15 cellular contexts compared by ENCODE assay signal in the genomic region with DNA sequence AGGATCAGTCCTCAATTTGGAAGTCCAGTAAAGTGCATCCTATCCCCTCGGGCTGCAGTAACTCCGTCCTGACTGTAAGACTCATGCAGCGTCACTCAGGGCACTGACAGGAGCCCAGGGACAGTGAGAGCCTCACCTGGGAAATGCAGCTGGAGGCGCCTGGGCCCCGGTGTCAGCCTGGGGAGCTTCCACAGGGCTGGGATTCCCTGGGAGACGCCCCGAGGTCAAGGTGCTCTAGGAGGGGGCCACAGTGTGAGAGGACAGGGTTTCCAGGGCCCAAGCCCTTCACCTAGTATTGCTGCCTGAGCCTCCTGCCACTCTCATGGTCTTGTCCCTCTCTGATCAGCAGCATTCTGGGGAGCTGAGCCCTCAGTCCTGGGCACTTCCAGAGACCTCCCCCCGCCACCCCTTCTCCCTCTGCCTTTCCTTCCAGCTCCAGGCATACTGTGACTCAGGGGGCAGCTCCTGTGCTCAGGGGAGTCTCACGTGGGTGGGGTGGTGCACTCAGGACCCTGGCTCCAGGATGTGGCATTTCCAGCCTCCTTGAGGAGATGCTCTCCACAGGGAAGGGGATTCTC.
DNase-seq lines count a peak whose midpoint lies in the region; ATAC-seq, FAIRE-seq and TF ChIP-seq lines count a peak whose summit lies in the region.
"Had no signal": no experiment of that assay in that cellular context is flagged by ENCODE, and none has a peak within 500 bp of the region (broad histone marks: within the 10 kb centered on the region; RNA-seq: fewer than 3 reads in every experiment).

No MANE protein-coding gene starts in this region.

- ATAC-seq in GM23338 (no peak; the same call in 2 of the 3 replicates), K562 (peak; percentile 50), HG03025 (IDR thresholded peaks at IDR 0.05; ENCODE audit: low FRiP score, unreplicated experiment) (no peak), HG03095 (IDR thresholded peaks at IDR 0.05; ENCODE audit: unreplicated experiment) (no peak)
- no peak for ATAC-seq in naive thymus-derived CD4-positive, alpha-beta T cell
- ATAC-seq: body of pancreas had no signal

- CTCF ChIA-PET in activated CD4-positive, alpha-beta memory T cell treated with anti-CD3 and anti-CD28 coated beads, Interleukin-2, amount 10 ng/mL, durations not matched to agents 7 days and 5 days (lab: Charles Lee): interaction anchor here (0.6 to 6.2 kb wide), 30 partner anchors 8 to 339 kb away, joined by 3 to 80 read pairs (median 4); no protein-coding TSS in a partner anchor
- CTCF ChIA-PET in activated CD4-positive, alpha-beta memory T cell treated with anti-CD3 and anti-CD28 coated beads for 36 hours (lab: Charles Lee): interaction anchor here (0.6 to 6.7 kb wide), 32 partner anchors 8 to 695 kb away, joined by 3 to 59 read pairs (median 4); no protein-coding TSS in a partner anchor
- CTCF ChIA-PET in K562 (lab: Yijun Ruan, JAX; ENCODE audit: low intra/inter-chr PET ratio): interaction anchor here (0.6 to 6.2 kb wide), 13 partner anchors 14 to 581 kb away, joined by 3 to 69 read pairs (median 7); no protein-coding TSS in a partner anchor
- CTCF ChIA-PET in naive thymus-derived CD4-positive, alpha-beta T cell (lab: Charles Lee): interaction anchor here (0.6 to 7.7 kb wide), 15 partner anchors 11 to 167 kb away, joined by 3 to 155 read pairs (median 5); no protein-coding TSS in a partner anchor

- TF ChIP-seq EP300 in K562 (IDR thresholded peaks at IDR 0.05; ENCODE audit: low read length): no peak

- no peaks in the 10 kb centered on the region for H3K4me1 ChIP-seq in GM23338 (ENCODE audit: insufficient read depth)
- H3K4me1 ChIP-seq in K562 (replicated peaks in 1 of 2; ENCODE audit: control insufficient read depth in 2 of 2, insufficient read depth in 2 of 2, low read length in 2 of 2): peaks cover 0 to 3% of the 10 kb centered on the region in 2 experiments; a peak in 1 of 5 replicates
- H3K4me1 ChIP-seq in naive thymus-derived CD4-positive, alpha-beta T cell (ENCODE audit: control insufficient read depth in 2 of 2, insufficient read depth in 2 of 2, low read length in 2 of 2): peaks cover 10 to 62% of the 10 kb centered on the region in 2 donors

- no peak overlapping the region for H3K4me2 ChIP-seq in GM23338
- no peak overlapping the region for H3K4me2 ChIP-seq in K562 (ENCODE audit: insufficient read depth, low read length)
- H3K4me2 ChIP-seq: PC-9 had no signal

- BruUV-seq in K562 (replicated peaks; lab: Mats Ljungman, UMichigan): no TSS peak

- H3F3A ChIP-seq in GM23338 (replicated peaks; ENCODE audit: low read depth): no peaks in the 10 kb centered on the region

- H3K27me3 Mint-ChIP-seq in activated CD4-positive, alpha-beta memory T cell treated with anti-CD3 and anti-CD28 coated beads, Interleukin-2, amount 10 ng/mL, durations not matched to agents 7 days and 5 days: peaks cover 13% of the 10 kb centered on the region
- H3K27me3 Mint-ChIP-seq in activated CD4-positive, alpha-beta memory T cell treated with anti-CD3 and anti-CD28 coated beads for 36 hours: no peaks in the 10 kb centered on the region
- H3K27me3 Mint-ChIP-seq in GM23338 (ENCODE audit: insufficient read depth, low read depth, poor library complexity): peaks cover 35% of the 10 kb centered on the region
- peaks cover 0 to 12% (median 0%) of the 10 kb centered on the region in 5 donors for H3K27me3 Mint-ChIP-seq in naive thymus-derived CD4-positive, alpha-beta T cell

- H2AFZ ChIP-seq in GM23338: no peak overlapping the region
- H2AFZ ChIP-seq in K562 (ENCODE audit: low read depth, low read length): no peak overlapping the region
- H2AFZ ChIP-seq: PC-9 had no signal

- no peaks in the 10 kb centered on the region for H3K9me2 ChIP-seq in GM23338 (ENCODE audit: insufficient read depth)

- H3K9me1 ChIP-seq in K562 (ENCODE audit: control insufficient read depth, insufficient read depth, low read length): peaks cover 6% of the 10 kb centered on the region

- DNase-seq in activated CD4-positive, alpha-beta memory T cell treated with anti-CD3 and anti-CD28 coated beads, Interleukin-2, amount 10 ng/mL, durations not matched to agents 7 days and 5 days: no peak
- DNase-seq in activated CD4-positive, alpha-beta memory T cell treated with anti-CD3 and anti-CD28 coated beads for 36 hours: no peak
- no peak for DNase-seq in GM23338 (ENCODE audit: low spot score)
- DNase-seq in K562 (ENCODE audit: extremely low read depth in 1 of 4, low spot score in 3 of 4): peak in 1 of 4 experiments; percentile 50
- DNase-seq in naive thymus-derived CD4-positive, alpha-beta T cell: no peak
- DNase-seq in CD1c-positive myeloid dendritic cell (ENCODE audit: extremely low spot score): no peak
- DNase-seq: GF-D8, T1000 had no signal

- peaks cover 42% of the 10 kb centered on the region for H3K4me1 Mint-ChIP-seq in activated CD4-positive, alpha-beta memory T cell treated with anti-CD3 and anti-CD28 coated beads, Interleukin-2, amount 10 ng/mL, durations not matched to agents 7 days and 5 days
- peaks cover 44% of the 10 kb centered on the region for H3K4me1 Mint-ChIP-seq in activated CD4-positive, alpha-beta memory T cell treated with anti-CD3 and anti-CD28 coated beads for 36 hours (ENCODE audit: low read depth)
- no peaks in the 10 kb centered on the region for H3K4me1 Mint-ChIP-seq in GM23338
- H3K4me1 Mint-ChIP-seq in naive thymus-derived CD4-positive, alpha-beta T cell: peaks cover 12 to 47% (median 26%) of the 10 kb centered on the region in 7 donors

- in situ Hi-C loops in K562 (cut with MboI): no loop called here

- POLR2A ChIA-PET in activated CD4-positive, alpha-beta memory T cell treated with anti-CD3 and anti-CD28 coated beads, Interleukin-2, amount 10 ng/mL, durations not matched to agents 7 days and 5 days (lab: Charles Lee): interaction anchor here (1.3 to 3.7 kb wide), 2 partner anchors 22 to 30 kb away, joined by 3 to 19 read pairs; no protein-coding TSS in a partner anchor
- POLR2A ChIA-PET in activated CD4-positive, alpha-beta memory T cell treated with anti-CD3 and anti-CD28 coated beads for 36 hours (lab: Charles Lee): no interaction called here
- POLR2A ChIA-PET in K562 (lab: Yijun Ruan, JAX): interaction anchor here (0.5 to 2.9 kb wide), 42 partner anchors 8 to 446 kb away, joined by 3 to 21 read pairs (median 4); partner anchors contain the start of gene PRAME
- POLR2A ChIA-PET in naive thymus-derived CD4-positive, alpha-beta T cell (lab: Charles Lee): interaction anchor here (0.9 to 2.1 kb wide), 4 partner anchors 11 to 56 kb away, joined by 3 to 6 read pairs (median 4); no protein-coding TSS in a partner anchor

- no peak for TF ChIP-seq RAD21 in K562 (CRISPR knock-in tag; conservative IDR thresholded peaks at IDR 0.05 in 1 of 2, IDR thresholded peaks at IDR 0.05 in 1 of 2)

- H3K36me3 ChIP-seq in GM23338 (ENCODE audit: insufficient read depth) (no peaks in the 10 kb centered on the region), K562 (ENCODE audit: control insufficient read depth, insufficient read depth, low read length) (no peaks in the 10 kb centered on the region)
- H3K36me3 ChIP-seq in naive thymus-derived CD4-positive, alpha-beta T cell (ENCODE audit: control insufficient read depth in 2 of 3, insufficient read depth in 3 of 3, low read length in 3 of 3): no peaks in the 10 kb centered on the region

- H3K27ac Mint-ChIP-seq in activated CD4-positive, alpha-beta memory T cell treated with anti-CD3 and anti-CD28 coated beads, Interleukin-2, amount 10 ng/mL, durations not matched to agents 7 days and 5 days: peak overlapping the region; percentile 62
- H3K27ac Mint-ChIP-seq in activated CD4-positive, alpha-beta memory T cell treated with anti-CD3 and anti-CD28 coated beads for 36 hours: no peak overlapping the region
- H3K27ac Mint-ChIP-seq in GM23338: no peak overlapping the region
- H3K27ac Mint-ChIP-seq in naive thymus-derived CD4-positive, alpha-beta T cell: peak overlapping the region in 2 of 9 donors; percentile 8 to 21
- H3K27ac Mint-ChIP-seq: activated naive CD8-positive, alpha-beta T cell treated with anti-CD3 and anti-CD28 coated beads, Interleukin-2, amount 50 U/mL, for 24 hours had no signal

- TF ChIP-seq CTCF in GM23338 (conservative IDR thresholded peaks at IDR 0.05; ENCODE audit: low read depth in 2 of 2) (no peak), K562 (IDR thresholded peaks at IDR 0.05 in 2 of 3, conservative IDR thresholded peaks at IDR 0.05 in 1 of 3; ENCODE audit: insufficient read depth in 2 of 3, low read depth in 1 of 3, low read length in 3 of 3) (no peak)

- no peaks in the 10 kb centered on the region for H3K79me2 ChIP-seq in GM23338 (replicated peaks; ENCODE audit: insufficient read depth)
- no peaks in the 10 kb centered on the region for H3K79me2 ChIP-seq in K562 (ENCODE audit: control insufficient read depth, insufficient read depth, low read length)

- H3K9me3 ChIP-seq in K562 (replicated peaks; ENCODE audit: control insufficient read depth, insufficient read depth, low read depth, low read length): no peaks in the 10 kb centered on the region
- no peaks in the 10 kb centered on the region for H3K9me3 ChIP-seq in naive thymus-derived CD4-positive, alpha-beta T cell (ENCODE audit: control insufficient read depth in 2 of 3, low read length in 3 of 3)
- H3K9me3 ChIP-seq: body of pancreas had no signal

- H3K9me3 Mint-ChIP-seq in activated CD4-positive, alpha-beta memory T cell treated with anti-CD3 and anti-CD28 coated beads, Interleukin-2, amount 10 ng/mL, durations not matched to agents 7 days and 5 days: no peaks in the 10 kb centered on the region
- no peaks in the 10 kb centered on the region for H3K9me3 Mint-ChIP-seq in activated CD4-positive, alpha-beta memory T cell treated with anti-CD3 and anti-CD28 coated beads for 36 hours
- H3K9me3 Mint-ChIP-seq in GM23338: no peaks in the 10 kb centered on the region
- H3K9me3 Mint-ChIP-seq in naive thymus-derived CD4-positive, alpha-beta T cell: no peaks in the 10 kb centered on the region
- H3K9me3 Mint-ChIP-seq: activated naive CD8-positive, alpha-beta T cell treated with anti-CD3 and anti-CD28 coated beads, Interleukin-2, amount 50 U/mL, for 24 hours had no signal

- H3K4me3 ChIP-seq in GM23338 (no peak overlapping the region), K562 (no peak overlapping the region)
- peak overlapping the region; percentile 27 for H3K4me3 ChIP-seq in naive thymus-derived CD4-positive, alpha-beta T cell (ENCODE audit: low read length)
- H3K4me3 ChIP-seq: body of pancreas, PC-9 had no signal

- H3K4me3 Mint-ChIP-seq in activated CD4-positive, alpha-beta memory T cell treated with anti-CD3 and anti-CD28 coated beads, Interleukin-2, amount 10 ng/mL, durations not matched to agents 7 days and 5 days: no peak overlapping the region
- H3K4me3 Mint-ChIP-seq in activated CD4-positive, alpha-beta memory T cell treated with anti-CD3 and anti-CD28 coated beads for 36 hours: no peak overlapping the region
- H3K4me3 Mint-ChIP-seq in GM23338: no peak overlapping the region
- peak overlapping the region in 1 of 10 donors; percentile 44 for H3K4me3 Mint-ChIP-seq in naive thymus-derived CD4-positive, alpha-beta T cell
- H3K4me3 Mint-ChIP-seq: activated naive CD8-positive, alpha-beta T cell treated with anti-CD3 and anti-CD28 coated beads, Interleukin-2, amount 50 U/mL, for 24 hours had no signal

- WGBS in K562 (ENCODE audit: insufficient coverage, low coverage, missing lambda C conversion rate): 3% methylated on average over 9 of the region's 9 CpGs

- FAIRE-seq in K562 (lab: Jason Lieb, UNC): no peak
- FAIRE-seq: A204.1, colon had no signal

- no peak for TF ChIP-seq POLR2A in K562 (conservative IDR thresholded peaks at IDR 0.05)

- H3K9ac ChIP-seq in K562 (ENCODE audit: insufficient read depth in 1 of 2, low read depth in 2 of 2, low read length in 2 of 2): peak overlapping the region in 1 of 2 experiments; percentile 7; a peak in 1 of 4 replicates

- H3K27me3 ChIP-seq in GM23338 (ENCODE audit: insufficient read depth) (peaks cover 88% of the 10 kb centered on the region), K562 (ENCODE audit: control insufficient read depth in 2 of 2, insufficient read depth in 2 of 2, low read length in 2 of 2) (peaks cover 26 to 30% of the 10 kb centered on the region in 2 experiments; a peak in 4 of 5 replicates)
- H3K27me3 ChIP-seq in naive thymus-derived CD4-positive, alpha-beta T cell (ENCODE audit: control insufficient read depth in 2 of 2, insufficient read depth in 2 of 2, low read length in 2 of 2): no peaks in the 10 kb centered on the region
- H3K27me3 ChIP-seq: body of pancreas had no signal

- intact Hi-C loops in activated CD4-positive, alpha-beta memory T cell treated with anti-CD3 and anti-CD28 coated beads for 36 hours (cut with micrococcal nuclease): loop anchor here (1.0 kb wide), 1 partner anchor 14 kb away; no protein-coding TSS in a partner anchor
- intact Hi-C loops in K562 (cut with micrococcal nuclease): loop anchor here (1.0 kb wide), 4 partner anchors 89 to 340 kb away; no protein-coding TSS in a partner anchor
- intact Hi-C loops in naive thymus-derived CD4-positive, alpha-beta T cell (cut with micrococcal nuclease): loop anchor here (1.0 to 5.0 kb wide), 8 partner anchors 22 to 169 kb away; no protein-coding TSS in a partner anchor

- H4K20me1 ChIP-seq in GM23338 (replicated peaks; ENCODE audit: insufficient read depth) (no peaks in the 10 kb centered on the region), K562 (replicated peaks; ENCODE audit: control insufficient read depth, insufficient read depth, low read length) (peaks cover 46% of the 10 kb centered on the region)

- no peaks in the 10 kb centered on the region for H3K36me3 Mint-ChIP-seq in activated CD4-positive, alpha-beta memory T cell treated with anti-CD3 and anti-CD28 coated beads, Interleukin-2, amount 10 ng/mL, durations not matched to agents 7 days and 5 days (ENCODE audit: low read depth)
- no peaks in the 10 kb centered on the region for H3K36me3 Mint-ChIP-seq in activated CD4-positive, alpha-beta memory T cell treated with anti-CD3 and anti-CD28 coated beads for 36 hours
- no peaks in the 10 kb centered on the region for H3K36me3 Mint-ChIP-seq in GM23338 (ENCODE audit: low read depth)
- no peaks in the 10 kb centered on the region for H3K36me3 Mint-ChIP-seq in naive thymus-derived CD4-positive, alpha-beta T cell

- H3K27ac ChIP-seq in GM23338 (ENCODE audit: low read depth) (no peak overlapping the region), K562 (ENCODE audit: extremely low read depth, low read depth, low read length) (no peak overlapping the region)
- H3K27ac ChIP-seq in naive thymus-derived CD4-positive, alpha-beta T cell (ENCODE audit: low read depth, low read length): no peak overlapping the region
- H3K27ac ChIP-seq: body of pancreas, PC-9 had no signal
